ENCODE assay signal across 9 cellular contexts in the genomic region with DNA sequence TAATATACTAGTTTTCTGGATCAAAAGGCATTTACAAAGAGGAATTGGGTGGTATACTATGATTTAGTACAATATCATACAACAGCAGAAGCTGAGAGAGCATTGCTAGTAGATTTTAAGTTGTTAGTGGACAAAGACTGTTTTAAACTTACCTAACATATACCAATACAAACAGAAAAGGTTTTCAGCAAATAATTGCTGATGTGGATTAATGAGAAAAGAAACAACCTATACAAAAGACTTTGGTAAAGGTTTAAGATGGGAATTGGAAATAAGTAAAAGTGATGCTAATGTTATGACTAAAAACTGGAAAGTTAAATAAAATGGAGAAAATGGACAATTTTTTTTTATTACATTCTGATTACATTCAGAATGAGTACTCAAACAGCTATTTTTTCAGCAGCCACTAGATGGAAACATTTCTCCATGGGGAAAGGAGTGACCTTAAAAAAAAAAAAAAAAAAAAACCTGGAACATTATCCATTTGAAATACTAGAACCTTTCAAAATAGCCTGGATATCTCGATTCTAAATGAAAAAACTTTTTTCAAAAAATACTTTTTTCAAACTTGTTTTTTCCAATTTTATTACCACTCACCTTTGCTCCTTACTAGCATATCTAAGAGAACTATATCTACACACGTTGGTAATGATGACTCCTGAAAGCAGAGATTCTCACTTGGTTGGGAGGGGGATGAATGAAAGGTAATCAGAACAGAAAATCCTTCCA. TPM values are rescaled to one million over a fixed set of nuclear protein-coding genes. Genes with fewer than 3 reads are reported as not detected.
A peak's percentile ranks its signal among the peaks of the same experiment; 100 is the strongest.
DNase-seq lines count a peak whose midpoint lies in the region; ATAC-seq and TF ChIP-seq lines count a peak whose summit lies in the region.
"Had no signal": no experiment of that assay in that cellular context is flagged by ENCODE, and none has a peak within 500 bp of the region (broad histone marks: within the 10 kb centered on the region; RNA-seq: fewer than 3 reads in every experiment).

No MANE protein-coding gene starts in this region.

- H3K4me2 ChIP-seq in GM23338, result no peak overlapping the region
- no peak overlapping the region for H3K4me2 ChIP-seq in OCI-LY7 (ENCODE audit: low read length)

- H3K4me1 ChIP-seq in GM23338 (ENCODE audit: insufficient read depth) (no peaks in the 10 kb centered on the region), OCI-LY7 (ENCODE audit: insufficient read depth, low read length, poor library complexity, severe bottlenecking) (no peaks in the 10 kb centered on the region)

- ATAC-seq in GM23338 (no peak), GM18520 (IDR thresholded peaks at IDR 0.05; ENCODE audit: unreplicated experiment) (no peak), HG03039 (IDR thresholded peaks at IDR 0.05; ENCODE audit: unreplicated experiment) (no peak)

- H3K9me3 Mint-ChIP-seq in GM23338, result no peaks in the 10 kb centered on the region

- no peaks in the 10 kb centered on the region for H3K27me3 ChIP-seq in BJ (ENCODE audit: control insufficient read depth, insufficient read depth, low read length)
- no peaks in the 10 kb centered on the region for H3K27me3 ChIP-seq in GM23338 (ENCODE audit: insufficient read depth)

- H4K20me1 ChIP-seq in GM23338 (replicated peaks; ENCODE audit: insufficient read depth) (no peaks in the 10 kb centered on the region), OCI-LY7 (ENCODE audit: insufficient read depth, low read length) (no peaks in the 10 kb centered on the region)

- H3K27me3 Mint-ChIP-seq in GM23338 (ENCODE audit: insufficient read depth, low read depth, poor library complexity), result no peaks in the 10 kb centered on the region

- H3K9me2 ChIP-seq in GM23338 (ENCODE audit: insufficient read depth) (no peaks in the 10 kb centered on the region), OCI-LY7 (ENCODE audit: insufficient read depth, low read length) (no peaks in the 10 kb centered on the region)

- H3K36me3 Mint-ChIP-seq in GM23338 (ENCODE audit: low read depth), result peaks cover 44% of the 10 kb centered on the region

- no peaks in the 10 kb centered on the region; the same call in 2 of the 3 replicates for H3K4me1 Mint-ChIP-seq in GM23338

- BruUV-seq in OCI-LY7 (replicated peaks; lab: Mats Ljungman, UMichigan), result TSS peak; percentile 5

- POLR2A ChIA-PET in BJ (lab: Charles Lee), result interaction anchor here (0.6 kb wide), 2 partner anchors 71 to 244 kb away, joined by 5 to 11 read pairs; no protein-coding TSS in a partner anchor
- POLR2A ChIA-PET in OCI-LY7 (lab: Charles Lee), result interaction anchor here (0.6 to 0.7 kb wide), 3 partner anchors 63 to 178 kb away, joined by 3 to 5 read pairs (median 3); no protein-coding TSS in a partner anchor

- DNase-seq in BJ (ENCODE audit: low read depth) (no peak), GM23338 (ENCODE audit: low spot score) (peak; percentile 61), OCI-LY7 (ENCODE audit: low spot score) (peak; percentile 51), epithelial cell of proximal tubule (ENCODE audit: low read depth) (no peak), renal cortical epithelial cell (ENCODE audit: low read depth) (peak; percentile 52)
- no peak for DNase-seq in stimulated activated CD4-positive, alpha-beta T cell treated with anti-CD3 and anti-CD28 coated beads, Interleukin-1b, Interleukin-23, amount 100 ng/mL, for 48 hours

- intact Hi-C loops in OCI-LY7 (cut with micrococcal nuclease; ENCODE audit: unreplicated experiment), result loop anchor here (5.0 kb wide), 2 partner anchors 96 to 116 kb away; a partner anchor contains a TSS

- H3K27ac ChIP-seq in GM23338 (ENCODE audit: low read depth), result peak overlapping the region; percentile 26; the same call in 1 of the 2 replicates
- no peak overlapping the region for H3K27ac ChIP-seq in OCI-LY7 (ENCODE audit: low read depth, low read length, poor library complexity, severe bottlenecking)

- H3K79me2 ChIP-seq in GM23338 (replicated peaks; ENCODE audit: insufficient read depth) (no peaks in the 10 kb centered on the region), OCI-LY7 (ENCODE audit: insufficient read depth, low read depth, low read length) (no peaks in the 10 kb centered on the region)

- H3K4me3 Mint-ChIP-seq in GM23338, result no peak overlapping the region

- H3K9me3 ChIP-seq in OCI-LY7 (ENCODE audit: low read length), result no peaks in the 10 kb centered on the region

- H2AFZ ChIP-seq in GM23338, result no peak overlapping the region
- no peak overlapping the region for H2AFZ ChIP-seq in OCI-LY7 (ENCODE audit: low read length)

- H3K36me3 ChIP-seq in BJ (ENCODE audit: control insufficient read depth, insufficient read depth, low read length), result peaks cover 2% of the 10 kb centered on the region
- peaks cover 30% of the 10 kb centered on the region for H3K36me3 ChIP-seq in GM23338 (ENCODE audit: insufficient read depth)
- H3K36me3 ChIP-seq in OCI-LY7 (ENCODE audit: insufficient read depth, low read length), result peaks cover 91% of the 10 kb centered on the region

- TF ChIP-seq CTCF in BJ (IDR thresholded peaks at IDR 0.05; ENCODE audit: insufficient read depth, low read depth, low read length) (peak; percentile 63), GM23338 (conservative IDR thresholded peaks at IDR 0.05; ENCODE audit: low read depth in 2 of 2) (peak in 1 of 2 experiments; percentile 76; a peak in 3 of 4 replicates), OCI-LY7 (conservative IDR thresholded peaks at IDR 0.05; ENCODE audit: low read length) (peak; percentile 86), epithelial cell of proximal tubule (conservative IDR thresholded peaks at IDR 0.05; ENCODE audit: low read depth, low read length) (peak; percentile 69)

- no peak overlapping the region for H3K27ac Mint-ChIP-seq in GM23338

- CTCF ChIA-PET in BJ (lab: Yijun Ruan, JAX) (interaction anchor here (0.7 to 1.4 kb wide), 7 partner anchors 9 to 784 kb away, joined by 3 to 5 read pairs (median 4); no protein-coding TSS in a partner anchor), OCI-LY7 (lab: Charles Lee; ENCODE audit: unreplicated experiment) (no interaction called here)

- H3K4me3 ChIP-seq in BJ (ENCODE audit: low read depth, low read length) (no peak overlapping the region), GM23338 (no peak overlapping the region), OCI-LY7 (ENCODE audit: low read depth, low read length, poor library complexity, severe bottlenecking) (no peak overlapping the region), epithelial cell of proximal tubule (ENCODE audit: low read depth, low read length) (no peak overlapping the region)
- H3K4me3 ChIP-seq: lung had no signal

- no peaks in the 10 kb centered on the region for H3F3A ChIP-seq in GM23338 (replicated peaks; ENCODE audit: low read depth)

TF ChIP-seq in GM23338, 12 proteins besides CTCF, POLR2A, EP300 and RAD21:
- TF ChIP-seq ZNF331 (CRISPR knock-in tag; IDR thresholded peaks at IDR 0.05; ENCODE audit: low read depth) (no peak), CREB1 (CRISPR knock-in tag; IDR thresholded peaks at IDR 0.05; ENCODE audit: low read depth) (no peak), POLR2AphosphoS5 (IDR thresholded peaks at IDR 0.05; ENCODE audit: low read depth) (no peak), ZNF114 (CRISPR knock-in tag; IDR thresholded peaks at IDR 0.05) (no peak), JUNB (IDR thresholded peaks at IDR 0.05; ENCODE audit: unreplicated experiment) (no peak), EZH2phosphoT487 (IDR thresholded peaks at IDR 0.05; ENCODE audit: unreplicated experiment) (no peak)
- TF ChIP-seq, protein P1, sequence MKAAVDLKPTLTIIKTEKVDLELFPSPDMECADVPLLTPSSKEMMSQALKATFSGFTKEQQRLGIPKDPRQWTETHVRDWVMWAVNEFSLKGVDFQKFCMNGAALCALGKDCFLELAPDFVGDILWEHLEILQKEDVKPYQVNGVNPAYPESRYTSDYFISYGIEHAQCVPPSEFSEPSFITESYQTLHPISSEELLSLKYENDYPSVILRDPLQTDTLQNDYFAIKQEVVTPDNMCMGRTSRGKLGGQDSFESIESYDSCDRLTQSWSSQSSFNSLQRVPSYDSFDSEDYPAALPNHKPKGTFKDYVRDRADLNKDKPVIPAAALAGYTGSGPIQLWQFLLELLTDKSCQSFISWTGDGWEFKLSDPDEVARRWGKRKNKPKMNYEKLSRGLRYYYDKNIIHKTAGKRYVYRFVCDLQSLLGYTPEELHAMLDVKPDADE (IDR thresholded peaks at IDR 0.05), result no peak

RNA-seq across cellular contexts. Expression of a gene that starts 55.4 kb away (rescaled TPM):
- 88.7 and 142 TPM in 2 replicates for polyA plus RNA-seq in BJ (2011; rRNA removed)
- polyA minus RNA-seq in BJ (2011; rRNA and poly(A)+ RNA removed), result 126 and 141 TPM in 2 replicates
- total RNA-seq in GM23338 (2014; rRNA removed; shearing (Covaris generic)), result 115 and 133 TPM in 2 replicates
- 140 and 158 TPM in 2 replicates for polyA plus RNA-seq in GM23338 (2016; fragmentation: Nextera tagmentation; extraction: Ambion mirVana)
- 93.1 and 101 TPM in 2 replicates for total RNA-seq in OCI-LY7 (2014; rRNA removed; shearing (Covaris generic))
- total RNA-seq in OCI-LY7 (2022), result 174 and 175 TPM in 2 replicates
- 63.8 and 80.3 TPM in 2 replicates for total RNA-seq in epithelial cell of proximal tubule
- 155 and 167 TPM in 2 replicates for total RNA-seq in renal cortical epithelial cell

Comparison
In these comparisons a context has a peak if more than half of its experiments do, and no peak if none do; other contexts are left out.
1. DNase-seq: peak in GM23338 (single experiment), OCI-LY7 (single experiment) and renal cortical epithelial cell (single experiment); none in BJ (single experiment), epithelial cell of proximal tubule (single experiment) and stimulated activated CD4-positive, alpha-beta T cell treated with anti-CD3 and anti-CD28 coated beads, Interleukin-1b, Interleukin-23, amount 100 ng/mL, for 48 hours (single experiment).